ENCODE assay signal across 8 cellular contexts in the genomic region with DNA sequence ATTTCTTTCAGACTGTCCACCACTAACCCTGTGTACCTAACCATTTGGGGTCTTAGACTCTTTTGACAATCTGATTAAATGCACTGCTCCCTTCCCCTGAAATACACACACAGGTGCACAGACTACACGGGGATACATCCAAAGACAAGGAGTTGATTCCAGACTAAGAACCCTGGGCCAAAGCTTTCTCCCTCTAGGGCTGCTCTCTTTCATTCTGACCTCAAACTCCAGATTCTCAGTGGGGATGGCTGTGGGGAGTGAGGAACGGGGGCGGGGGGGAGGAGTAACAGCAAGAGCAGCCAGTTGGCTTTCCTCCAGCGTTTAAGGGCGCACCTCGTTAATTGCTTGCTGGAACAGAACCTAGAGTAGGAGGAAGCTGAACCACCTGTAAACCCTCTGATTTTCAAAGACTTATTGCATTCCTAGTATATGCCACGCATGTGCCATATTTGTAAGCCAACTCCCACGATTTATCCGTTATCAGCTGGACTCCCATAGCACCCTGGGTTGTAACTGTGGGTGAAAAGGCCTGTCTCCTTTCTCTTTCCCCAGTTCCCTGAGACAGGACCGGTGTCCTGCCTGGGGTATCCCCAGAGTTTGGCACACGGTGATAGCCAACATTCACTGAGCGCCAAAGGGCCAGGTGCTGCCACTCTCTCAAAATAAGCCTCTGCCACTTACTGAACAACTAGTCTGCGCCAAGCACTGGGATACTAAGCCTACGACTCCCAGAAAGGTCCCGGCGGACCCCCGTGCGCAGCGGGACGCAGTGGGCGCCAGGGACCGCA. TPM values are rescaled to one million over a fixed set of nuclear protein-coding genes. Genes with fewer than 3 reads are reported as not detected.
A peak's percentile ranks its signal among the peaks of the same experiment; 100 is the strongest.
DNase-seq lines count a peak whose midpoint lies in the region; ATAC-seq and TF ChIP-seq lines count a peak whose summit lies in the region.

No MANE protein-coding gene starts in this region.

- H3K9me3 ChIP-seq in BE2C: no peaks in the 10 kb centered on the region
- H3K9me3 ChIP-seq in left lung: no peaks in the 10 kb centered on the region

- H3K4me1 ChIP-seq in BE2C: 0 out of 2 replicates have a peak, but pooled peaks cover 3% of the 10 kb centered on the region
- peaks cover 26 to 83% of the 10 kb centered on the region in 2 donors for H3K4me1 ChIP-seq in left lung

- H3K27ac ChIP-seq in RWPE1 (peak overlapping the region; percentile 99), caudate nucleus (ENCODE audit: low read depth, low read length) (peak overlapping the region; percentile 96), left lung (peak overlapping the region; percentile 95 to 99)

- H3K4me3 ChIP-seq in BE2C (ENCODE audit: low read depth, low read length) (peak overlapping the region; percentile 75), left lung (peak overlapping the region; percentile 86 to 90)

- DNase-seq in BE2C (no peak), HK-2 (ENCODE audit: unreplicated experiment) (peak; percentile 32), RWPE1 (ENCODE audit: low spot score) (peak; percentile 57), caudate nucleus (lab: John Stamatoyannopoulos, UW) (peak in 26 of 61 donors; percentile 6 to 74 (median 28)), left lung (no peak)
- DNase-seq in stimulated activated naive CD4-positive, alpha-beta T cell treated with Interleukin-2 at 50 U/mL for 16 hours (lab: John Stamatoyannopoulos, UW): peak; percentile 24

- intact Hi-C loops in left lung (cut with DNase I): no loop called here

- CTCF ChIA-PET in RWPE1 (lab: Yijun Ruan, JAX): interaction anchor here (0.8 kb wide), 1 partner anchor 767 kb away, joined by 4 read pairs; no protein-coding TSS in a partner anchor

- H3K36me3 ChIP-seq in BE2C: 0 out of 2 replicates have a peak, but pooled peaks cover 3% of the 10 kb centered on the region
- peaks cover 0 to 27% of the 10 kb centered on the region in 2 donors for H3K36me3 ChIP-seq in left lung

- ATAC-seq in left lung (peak; percentile 3), GM21723 (IDR thresholded peaks at IDR 0.05; ENCODE audit: unreplicated experiment) (no peak), HG03175 (IDR thresholded peaks at IDR 0.05; ENCODE audit: unreplicated experiment) (no peak)

- POLR2A ChIA-PET in RWPE1 (lab: Yijun Ruan, JAX; ENCODE audit: low non-redundant PET): interaction anchor here (0.6 kb wide), 1 partner anchor 1888 kb away, joined by 3 read pairs; no protein-coding TSS in a partner anchor

- H3K27me3 ChIP-seq in BE2C (no peaks in the 10 kb centered on the region), left lung (no peaks in the 10 kb centered on the region)

- no peak for TF ChIP-seq CTCF in BE2C (IDR thresholded peaks at IDR 0.05; ENCODE audit: low read depth, low read length)
- TF ChIP-seq CTCF in RWPE1 (conservative IDR thresholded peaks at IDR 0.05; ENCODE audit: low read depth): no peak
- no peak for TF ChIP-seq CTCF in left lung (IDR thresholded peaks at IDR 0.05)

RNA-seq across cellular contexts. Expression of gene MTHFR, which starts 0.9 kb away (rescaled TPM):
- polyA plus RNA-seq in BE2C (2012; ENCODE audit: insufficient read depth, insufficient read length, low read depth): 12.7 TPM
- total RNA-seq in left lung: 10 to 100 TPM; 34.2 to 44.5 TPM

RNA-seq across cellular contexts. Expression of gene CLCN6, which starts 1.1 kb away (rescaled TPM):
- 10.9 TPM for polyA plus RNA-seq in BE2C (2012; ENCODE audit: insufficient read depth, insufficient read length, low read depth)
- total RNA-seq in left lung: 10 to 100 TPM; 17.7 to 43.4 TPM

RNA-seq across cellular contexts. Expression of gene NPPA, which starts 42.7 kb away (rescaled TPM):
- polyA plus RNA-seq in BE2C (2012; ENCODE audit: insufficient read depth, insufficient read length, low read depth): 33.1 TPM
- total RNA-seq in left lung: 1 to 10 TPM; 1.6 to 2.7 TPM

RNA-seq across cellular contexts. Expression of gene C1orf167, which starts 42.9 kb away (rescaled TPM):
- polyA plus RNA-seq in BE2C (2012; ENCODE audit: insufficient read depth, insufficient read length, low read depth): 2.3 TPM
- 10 to 100 TPM in 1 of 2 donors, 1 to 10 TPM in 1; 5.7 to 14.4 TPM for total RNA-seq in left lung

RNA-seq across cellular contexts. Expression of gene NPPB, which starts 53.9 kb away (rescaled TPM):
- 6.5 TPM for polyA plus RNA-seq in BE2C (2012; ENCODE audit: insufficient read depth, insufficient read length, low read depth)
- total RNA-seq in left lung: not detected

Comparison
In these comparisons a context has a peak if more than half of its experiments do, and no peak if none do; other contexts are left out.
1. DNase-seq: peak in HK-2 (single experiment), RWPE1 (single experiment) and stimulated activated naive CD4-positive, alpha-beta T cell treated with Interleukin-2 at 50 U/mL for 16 hours (single experiment); none in BE2C (single experiment) and left lung (0 of 2).
2. Peak in every context shown above with its lines, with median percentiles within 50 percentile points of each other: H3K27ac ChIP-seq.